ENCODE assay signal across 10 cellular contexts in the genomic region with DNA sequence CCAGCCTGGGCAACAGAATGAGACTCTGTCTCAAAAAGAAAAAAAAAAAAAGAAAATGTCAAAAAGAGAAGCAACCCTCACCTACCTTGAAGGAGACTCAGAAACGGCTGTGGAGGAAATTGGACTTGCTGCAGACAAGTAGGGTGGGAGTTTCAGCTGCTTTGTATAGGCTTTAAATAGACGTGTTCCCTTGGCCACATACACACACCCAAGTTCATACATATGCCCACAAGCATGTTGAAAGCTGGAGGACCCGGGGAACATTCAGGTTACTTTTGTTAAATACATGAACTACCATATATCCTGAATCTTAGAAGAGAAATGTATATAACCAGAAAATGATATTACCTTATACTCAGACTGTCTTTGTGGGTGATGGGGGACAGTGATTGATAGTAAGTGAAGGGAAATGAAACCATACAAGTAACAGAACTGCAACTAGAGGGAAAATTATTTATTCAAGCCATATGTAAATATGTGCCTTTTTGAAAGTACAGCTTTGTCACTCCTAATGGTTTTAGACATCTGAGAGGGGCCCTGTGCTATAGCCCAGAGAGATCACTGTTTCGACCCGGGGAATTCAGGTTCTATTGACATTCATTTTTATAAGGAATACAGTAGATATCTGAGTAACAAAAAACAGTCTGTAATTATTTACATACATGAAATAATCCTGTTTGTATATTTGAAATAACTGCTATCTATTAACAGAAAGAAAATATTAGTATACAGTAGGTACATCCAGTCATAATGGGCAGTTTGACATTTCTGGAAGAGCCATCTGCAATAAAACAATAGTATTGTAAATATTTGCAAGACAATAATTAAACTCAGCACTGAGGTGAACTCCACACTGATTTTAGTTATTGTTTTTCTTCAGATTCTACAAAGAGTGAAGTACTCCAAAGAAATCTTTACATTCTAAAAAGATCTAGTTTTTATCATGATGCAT. TPM values are rescaled to one million over a fixed set of nuclear protein-coding genes. Genes with fewer than 3 reads are reported as not detected.
DNase-seq lines count a peak whose midpoint lies in the region; ATAC-seq and TF ChIP-seq lines count a peak whose summit lies in the region.
"Had no signal": no experiment of that assay in that cellular context is flagged by ENCODE, and none has a peak within 500 bp of the region (broad histone marks: within the 10 kb centered on the region; RNA-seq: fewer than 3 reads in every experiment).

No MANE protein-coding gene starts in this region.

- no CpG with 5 or more reads among the region's 5 CpGs for WGBS in trophoblast cell (ENCODE audit: extremely low coverage, insufficient coverage, insufficient read length)
- 65 to 67% methylated on average over 5 of the region's 5 CpGs for WGBS in body of pancreas, 2 donors

- no peaks in the 10 kb centered on the region for H3K36me3 ChIP-seq in trophoblast cell (ENCODE audit: control insufficient read depth in 1 of 2, insufficient read depth in 2 of 2, low read length in 2 of 2)
- H3K36me3 ChIP-seq in body of pancreas (replicated peaks in 1 of 2; ENCODE audit: insufficient read depth in 1 of 2, low read depth in 2 of 2) = no peaks in the 10 kb centered on the region

- intact Hi-C loops in body of pancreas (cut with DNase I) = no loop called here

- DNase-seq in trophoblast cell (no peak), T-helper 9 cell (no peak), body of pancreas (no peak)
- no peak for DNase-seq in activated CD4-positive, alpha-beta T cell treated with anti-CD3 and anti-CD28 coated beads, Interleukin-2, amount 50 U/mL, for 48 hours
- DNase-seq: activated naive CD4-positive, alpha-beta T cell treated with anti-CD3 and anti-CD28 coated beads, Interleukin-2, amount 10 ng/mL, durations not matched to agents 7 days and 5 days; GF-D8 had no signal

- no peak overlapping the region for H4K8ac ChIP-seq in trophoblast cell (ENCODE audit: low read depth, low read length)

- H3K79me2 ChIP-seq in trophoblast cell (ENCODE audit: control insufficient read depth, insufficient read depth, low read length, poor library complexity) = no peaks in the 10 kb centered on the region

- no peak overlapping the region for H3K14ac ChIP-seq in trophoblast cell (ENCODE audit: low read length)

- peak; percentile 84 for ATAC-seq in GM18873 (IDR thresholded peaks at IDR 0.05; ENCODE audit: low FRiP score, unreplicated experiment)
- ATAC-seq in GM21786 (IDR thresholded peaks at IDR 0.05; ENCODE audit: unreplicated experiment) = peak; percentile 88
- ATAC-seq in HG03439 (IDR thresholded peaks at IDR 0.05; ENCODE audit: unreplicated experiment) = peak; percentile 86
- no peak for ATAC-seq in body of pancreas
- ATAC-seq: HepG2 had no signal

- H2AFZ ChIP-seq in trophoblast cell (ENCODE audit: insufficient read depth, low read length, poor library complexity) = no peak overlapping the region

- H3K27ac ChIP-seq in trophoblast cell (ENCODE audit: low read depth, low read length) (no peak overlapping the region), body of pancreas (no peak overlapping the region)

- no peak overlapping the region for H3K4ac ChIP-seq in trophoblast cell (ENCODE audit: low read depth, low read length)

- H2BK12ac ChIP-seq in trophoblast cell (ENCODE audit: low read length) = no peak overlapping the region

- no peak overlapping the region for H3K9ac ChIP-seq in trophoblast cell (ENCODE audit: low read length)

- TF ChIP-seq CTCF in body of pancreas (IDR thresholded peaks at IDR 0.05) = no peak

- H4K91ac ChIP-seq in trophoblast cell (ENCODE audit: low read depth, low read length) = peak overlapping the region; percentile 5

- H3K79me1 ChIP-seq in trophoblast cell (ENCODE audit: low read length) = peaks cover 3% of the 10 kb centered on the region

- no peak overlapping the region for H2BK120ac ChIP-seq in trophoblast cell (ENCODE audit: insufficient read depth, low read length, poor library complexity)

- no peak overlapping the region for H4K12ac ChIP-seq in trophoblast cell (ENCODE audit: low read depth, low read length)

- no peak overlapping the region for H3K4me3 ChIP-seq in trophoblast cell (ENCODE audit: low read depth, low read length)
- no peak overlapping the region for H3K4me3 ChIP-seq in body of pancreas

- no peak overlapping the region for H3K4me2 ChIP-seq in trophoblast cell (ENCODE audit: low read length)

- TF ChIP-seq POLR2A in body of pancreas (IDR thresholded peaks at IDR 0.05) = no peak

- H2BK5ac ChIP-seq in trophoblast cell (ENCODE audit: low read depth, low read length, poor library complexity) = no peak overlapping the region

- no peak overlapping the region for H2AK5ac ChIP-seq in trophoblast cell (ENCODE audit: low read length)

- H3K9me3 ChIP-seq in trophoblast cell (ENCODE audit: insufficient read depth, low read depth, low read length) = peaks cover 1% of the 10 kb centered on the region
- H3K9me3 ChIP-seq in body of pancreas = no peaks in the 10 kb centered on the region

- peaks cover 0 to 8% of the 10 kb centered on the region in 2 experiments for H3K4me1 ChIP-seq in trophoblast cell (ENCODE audit: control insufficient read depth in 1 of 2, insufficient read depth in 2 of 2, low read length in 2 of 2)
- H3K4me1 ChIP-seq in body of pancreas = no peaks in the 10 kb centered on the region

- H3K27me3 ChIP-seq in trophoblast cell (ENCODE audit: insufficient read depth, low read length) (no peaks in the 10 kb centered on the region), body of pancreas (no peaks in the 10 kb centered on the region)

- no peak overlapping the region for H3K18ac ChIP-seq in trophoblast cell (ENCODE audit: low read length)

- no peak overlapping the region for H3K23ac ChIP-seq in trophoblast cell (ENCODE audit: low read length)

RNA-seq across cellular contexts. Expression of a gene that starts 48.0 kb away (rescaled TPM):
- polyA plus RNA-seq in trophoblast cell (2013) = 125 and 128 TPM in 2 replicates
- total RNA-seq in body of pancreas = 10 to 100 TPM; 17.1 to 23.1 TPM
